16 cellular contexts compared by ENCODE assay signal in genomic region chr11:126443120-126443519, GRCh38.
A peak's percentile ranks its signal among the peaks of the same experiment; 100 is the strongest.
DNase-seq lines count a peak whose midpoint lies in the region; ATAC-seq and TF ChIP-seq lines count a peak whose summit lies in the region.
"Had no signal": no experiment of that assay in that cellular context is flagged by ENCODE, and none has a peak within 500 bp of the region (broad histone marks: within the 10 kb centered on the region; RNA-seq: fewer than 3 reads in every experiment).

No MANE protein-coding gene starts in this region.

- intact Hi-C loops in testis (cut with DNase I; ENCODE audit: low total_unique reads): loop anchor here (5.0 kb wide), 1 partner anchor 39 kb away; no protein-coding TSS in a partner anchor

- H3K4me3 Mint-ChIP-seq in glutamatergic neuron (ENCODE audit: unreplicated experiment) (no peak overlapping the region), progenitor cell of endocrine pancreas (ENCODE audit: low read depth) (no peak overlapping the region)
- H3K4me3 Mint-ChIP-seq: activated naive CD4-positive, alpha-beta T cell treated with anti-CD3 and anti-CD28 coated beads, Interleukin-2, amount 50 U/mL, for 24 hours; HFFc6; memory B cell; natural killer cell treated with Interleukin-12 subunit alpha and Interleukin-12 subunit beta and Interleukin-15 and Interleukin-18, amount 100 ng/mL, for 72 hours had no signal

- H3K27me3 Mint-ChIP-seq in glutamatergic neuron (ENCODE audit: unreplicated experiment): peaks cover 10% of the 10 kb centered on the region
- H3K27me3 Mint-ChIP-seq in progenitor cell of endocrine pancreas: peaks cover 58% of the 10 kb centered on the region
- H3K27me3 Mint-ChIP-seq: natural killer cell treated with Interleukin-12 subunit alpha and Interleukin-12 subunit beta and Interleukin-15 and Interleukin-18, amount 100 ng/mL, for 72 hours had no signal

- no peak for TF ChIP-seq POLR2A in testis (IDR thresholded peaks at IDR 0.05)

- WGBS in testis, 2 donors: 76 to 81% methylated on average over 5 to 13 of the region's 13 CpGs

- H3K36me3 ChIP-seq in BLaER1 treated with 17β-estradiol and CSF1 and Interleukin-3, amounts not matched to agents 10 nM and 100 nM: no peaks in the 10 kb centered on the region
- H3K36me3 ChIP-seq in testis (ENCODE audit: low read depth, missing control alignments): no peaks in the 10 kb centered on the region
- H3K36me3 ChIP-seq: esophagus squamous epithelium, heart left ventricle had no signal

- H4K20me1 ChIP-seq in BLaER1 treated with 17β-estradiol and CSF1 and Interleukin-3, amounts not matched to agents 10 nM and 100 nM: peaks cover 0 to 12% (median 0%) of the 10 kb centered on the region in 11 experiments; a peak in 2 of 22 replicates

- no peaks in the 10 kb centered on the region for H3K36me3 Mint-ChIP-seq in glutamatergic neuron (ENCODE audit: unreplicated experiment)
- H3K36me3 Mint-ChIP-seq in progenitor cell of endocrine pancreas (ENCODE audit: insufficient read depth): no peaks in the 10 kb centered on the region
- H3K36me3 Mint-ChIP-seq: activated naive CD4-positive, alpha-beta T cell treated with anti-CD3 and anti-CD28 coated beads, Interleukin-2, amount 50 U/mL, for 24 hours; memory B cell; natural killer cell treated with Interleukin-12 subunit alpha and Interleukin-12 subunit beta and Interleukin-15 and Interleukin-18, amount 100 ng/mL, for 72 hours had no signal

- H3K9ac ChIP-seq in BLaER1 treated with 17β-estradiol and CSF1 and Interleukin-3, amounts not matched to agents 10 nM and 100 nM: peak overlapping the region in 4 of 11 experiments; percentile 45 to 64 (median 55); a peak in 7 of 22 replicates

- H3K9me3 ChIP-seq in BLaER1 treated with 17β-estradiol and CSF1 and Interleukin-3, amounts not matched to agents 10 nM and 100 nM (replicated peaks in 1 of 11): no peaks in the 10 kb centered on the region
- no peaks in the 10 kb centered on the region for H3K9me3 ChIP-seq in testis
- H3K9me3 ChIP-seq: esophagus squamous epithelium, heart left ventricle had no signal

- H3K27ac Mint-ChIP-seq in glutamatergic neuron (ENCODE audit: unreplicated experiment) (no peak overlapping the region), progenitor cell of endocrine pancreas (no peak overlapping the region)
- H3K27ac Mint-ChIP-seq: activated naive CD4-positive, alpha-beta T cell treated with anti-CD3 and anti-CD28 coated beads, Interleukin-2, amount 50 U/mL, for 24 hours; HFFc6; memory B cell; natural killer cell treated with Interleukin-12 subunit alpha and Interleukin-12 subunit beta and Interleukin-15 and Interleukin-18, amount 100 ng/mL, for 72 hours had no signal

- ATAC-seq in GM18868 (IDR thresholded peaks at IDR 0.05; ENCODE audit: unreplicated experiment): no peak
- ATAC-seq: heart left ventricle; natural killer cell treated with Interleukin-12 subunit alpha and Interleukin-12 subunit beta and Interleukin-15 and Interleukin-18, amount 100 ng/mL, for 72 hours had no signal

- H3K4me1 Mint-ChIP-seq in glutamatergic neuron (ENCODE audit: low read depth, unreplicated experiment) (peaks cover 26% of the 10 kb centered on the region), progenitor cell of endocrine pancreas (ENCODE audit: low read depth) (peaks cover 4% of the 10 kb centered on the region)

- peak; percentile 75 for DNase-seq in NCI-H1092 (lab: John Stamatoyannopoulos, UW)
- DNase-seq in NCI-H510A (lab: John Stamatoyannopoulos, UW): peak; percentile 24
- DNase-seq in glutamatergic neuron: peak; percentile 31
- no peak for DNase-seq in progenitor cell of endocrine pancreas (ENCODE audit: low spot score, unreplicated experiment)
- no peak for DNase-seq in testis
- no peak for DNase-seq in activated CD4-positive, CD25-positive, alpha-beta regulatory T cell treated with anti-CD3 and anti-CD28 coated beads, Interleukin-2, amount 50 U/mL, for 72 hours
- DNase-seq: activated CD4-positive, alpha-beta T cell treated with anti-CD3 and anti-CD28 coated beads, Interleukin-2, amount 50 U/mL, for 1 hour; activated T-cell treated with anti-CD3 and anti-CD28 coated beads for 4 hours; esophagus squamous epithelium; heart left ventricle; HFFc6 had no signal

- peaks cover 0 to 18% (median 0%) of the 10 kb centered on the region in 11 experiments; a peak in 4 of 22 replicates for H3K27me3 ChIP-seq in BLaER1 treated with 17β-estradiol and CSF1 and Interleukin-3, amounts not matched to agents 10 nM and 100 nM
- no peaks in the 10 kb centered on the region for H3K27me3 ChIP-seq in testis
- H3K27me3 ChIP-seq: heart left ventricle had no signal

- peak overlapping the region in 2 of 11 experiments; percentile 9 to 51; a peak in 2 of 22 replicates for H3K27ac ChIP-seq in BLaER1 treated with 17β-estradiol and CSF1 and Interleukin-3, amounts not matched to agents 10 nM and 100 nM
- no peak overlapping the region for H3K27ac ChIP-seq in testis
- H3K27ac ChIP-seq: esophagus squamous epithelium, heart left ventricle had no signal

- H3K4me3 ChIP-seq in BLaER1 treated with 17β-estradiol and CSF1 and Interleukin-3, amounts not matched to agents 10 nM and 100 nM: peak overlapping the region in 2 of 10 experiments; percentile 34 to 38; a peak in 3 of 20 replicates
- no peak overlapping the region for H3K4me3 ChIP-seq in testis
- H3K4me3 ChIP-seq: esophagus squamous epithelium, heart left ventricle had no signal

- H3K4me2 ChIP-seq in BLaER1 treated with 17β-estradiol and CSF1 and Interleukin-3, amounts not matched to agents 10 nM and 100 nM: peak overlapping the region in 10 of 11 experiments; percentile 33 to 98 (median 78); a peak in 20 of 22 replicates

- peaks cover 11 to 86% (median 71%) of the 10 kb centered on the region in 10 experiments for H3K4me1 ChIP-seq in BLaER1 treated with 17β-estradiol and CSF1 and Interleukin-3, amounts not matched to agents 10 nM and 100 nM
- peaks cover 4% of the 10 kb centered on the region for H3K4me1 ChIP-seq in testis

- H3K9me3 Mint-ChIP-seq in glutamatergic neuron (ENCODE audit: unreplicated experiment): peaks cover 5% of the 10 kb centered on the region
- H3K9me3 Mint-ChIP-seq in progenitor cell of endocrine pancreas (ENCODE audit: low read depth): no peaks in the 10 kb centered on the region
- H3K9me3 Mint-ChIP-seq: activated naive CD4-positive, alpha-beta T cell treated with anti-CD3 and anti-CD28 coated beads, Interleukin-2, amount 50 U/mL, for 24 hours; HFFc6; memory B cell; natural killer cell treated with Interleukin-12 subunit alpha and Interleukin-12 subunit beta and Interleukin-15 and Interleukin-18, amount 100 ng/mL, for 72 hours had no signal

- TF ChIP-seq CTCF in glutamatergic neuron (IDR thresholded peaks at IDR 0.05; ENCODE audit: partially characterized antibody, unreplicated experiment) (no peak), progenitor cell of endocrine pancreas (IDR thresholded peaks at IDR 0.05; ENCODE audit: unreplicated experiment) (no peak), testis (IDR thresholded peaks at IDR 0.05) (no peak)

Comparison
In these comparisons a context has a peak if more than half of its experiments do, and no peak if none do; other contexts are left out.
1. DNase-seq: peak in NCI-H1092 (single experiment), NCI-H510A (single experiment) and glutamatergic neuron (single experiment); none in progenitor cell of endocrine pancreas (single experiment), testis (single experiment) and activated CD4-positive, CD25-positive, alpha-beta regulatory T cell treated with anti-CD3 and anti-CD28 coated beads, Interleukin-2, amount 50 U/mL, for 72 hours (single experiment).